Comparison of ENCODE assay signal across 6 cellular contexts in genomic region chr1:155174334-155175280, GRCh38. TPM values are rescaled to one million over a fixed set of nuclear protein-coding genes. Genes with fewer than 3 reads are reported as not detected.
DNase-seq lines count a peak whose midpoint lies in the region; ATAC-seq and TF ChIP-seq lines count a peak whose summit lies in the region.

No MANE protein-coding gene starts in this region.

- H4K20me1 ChIP-seq in MM.1S (ENCODE audit: insufficient read depth, low read length) = no peaks in the 10 kb centered on the region

- peaks cover 42% of the 10 kb centered on the region for H3K36me3 Mint-ChIP-seq in activated T-helper 2 cell treated with anti-CD3 and anti-CD28 coated beads, Interferon-gamma antibody, Interleukin-2, Interleukin-4, amounts not matched to agents 10 μg/mL and 5 μg/mL and 100 μg/mL, durations not matched to agents 14 hours and 24 hours and 36 hours (ENCODE audit: low read depth)

- H3K9me2 ChIP-seq in MM.1S (replicated peaks; ENCODE audit: insufficient read depth, low read length) = no peaks in the 10 kb centered on the region

- no peaks in the 10 kb centered on the region for H3K9me3 ChIP-seq in MM.1S (replicated peaks; ENCODE audit: insufficient read depth, low read length)

- peaks cover 40% of the 10 kb centered on the region for H3K4me1 Mint-ChIP-seq in activated T-helper 2 cell treated with anti-CD3 and anti-CD28 coated beads, Interferon-gamma antibody, Interleukin-2, Interleukin-4, amounts not matched to agents 10 μg/mL and 5 μg/mL and 100 μg/mL, durations not matched to agents 14 hours and 24 hours and 36 hours (ENCODE audit: low read depth)

- H3K27me3 ChIP-seq in MM.1S (replicated peaks; ENCODE audit: insufficient read depth, low read length) (peaks cover 45% of the 10 kb centered on the region), kidney epithelial cell (ENCODE audit: control insufficient read depth, insufficient read depth, low read length) (no peaks in the 10 kb centered on the region)

- H3K9ac ChIP-seq in MM.1S (ENCODE audit: low read length) = peak overlapping the region; percentile 3; the same call in 1 of the 2 replicates

- H3K36me3 ChIP-seq in MM.1S (replicated peaks; ENCODE audit: insufficient read depth, low read length) (no peaks in the 10 kb centered on the region), kidney epithelial cell (ENCODE audit: control insufficient read depth, insufficient read depth, low read length) (peaks cover 5% of the 10 kb centered on the region)

- peak overlapping the region; percentile 83; the same call in 1 of the 2 replicates for H2AFZ ChIP-seq in MM.1S (ENCODE audit: low read length)

- no peak for DNase-seq in MM.1S
- peak; percentile 39 for DNase-seq in activated T-helper 2 cell treated with anti-CD3 and anti-CD28 coated beads, Interferon-gamma antibody, Interleukin-2, Interleukin-4, amounts not matched to agents 10 μg/mL and 5 μg/mL and 100 μg/mL, durations not matched to agents 14 hours and 24 hours and 36 hours (ENCODE audit: low spot score)
- no peak for DNase-seq in kidney epithelial cell (ENCODE audit: low read depth)
- no peak for DNase-seq in HK-2 (ENCODE audit: unreplicated experiment)

- H3K9me3 Mint-ChIP-seq in activated T-helper 2 cell treated with anti-CD3 and anti-CD28 coated beads, Interferon-gamma antibody, Interleukin-2, Interleukin-4, amounts not matched to agents 10 μg/mL and 5 μg/mL and 100 μg/mL, durations not matched to agents 14 hours and 24 hours and 36 hours = no peaks in the 10 kb centered on the region

- intact Hi-C loops in activated T-helper 2 cell treated with anti-CD3 and anti-CD28 coated beads, Interferon-gamma antibody, Interleukin-2, Interleukin-4, amounts not matched to agents 10 μg/mL and 5 μg/mL and 100 μg/mL, durations not matched to agents 14 hours and 24 hours and 36 hours (cut with micrococcal nuclease) = loop anchor here (1.0 kb wide), 1 partner anchor 35 kb away; no protein-coding TSS in a partner anchor

- H3K27me3 Mint-ChIP-seq in activated T-helper 2 cell treated with anti-CD3 and anti-CD28 coated beads, Interferon-gamma antibody, Interleukin-2, Interleukin-4, amounts not matched to agents 10 μg/mL and 5 μg/mL and 100 μg/mL, durations not matched to agents 14 hours and 24 hours and 36 hours (ENCODE audit: low read depth) = no peaks in the 10 kb centered on the region

- H3K79me2 ChIP-seq in MM.1S (ENCODE audit: low read length) = peaks cover 18% of the 10 kb centered on the region

- TF ChIP-seq CTCF in 22Rv1 (IDR thresholded peaks at IDR 0.05) = no peak
- no peak for TF ChIP-seq CTCF in MM.1S (IDR thresholded peaks at IDR 0.05; ENCODE audit: low read length)
- no peak for TF ChIP-seq CTCF in kidney epithelial cell (IDR thresholded peaks at IDR 0.05; ENCODE audit: insufficient read depth, low read length, poor library complexity, severe bottlenecking)

- H3K4me3 Mint-ChIP-seq in activated T-helper 2 cell treated with anti-CD3 and anti-CD28 coated beads, Interferon-gamma antibody, Interleukin-2, Interleukin-4, amounts not matched to agents 10 μg/mL and 5 μg/mL and 100 μg/mL, durations not matched to agents 14 hours and 24 hours and 36 hours (ENCODE audit: low read depth) = peak overlapping the region; percentile 96

- no peak for ATAC-seq in GM18907 (IDR thresholded peaks at IDR 0.05; ENCODE audit: unreplicated experiment)

- H3K27ac ChIP-seq in 22Rv1 (peak overlapping the region; percentile 87), MM.1S (ENCODE audit: low read length) (no peak overlapping the region)

- H3K4me2 ChIP-seq in MM.1S (ENCODE audit: low read depth, low read length) = peak overlapping the region; percentile 82

- H3K4me1 ChIP-seq in MM.1S (ENCODE audit: low read length) = peaks cover 21% of the 10 kb centered on the region

- H3F3A ChIP-seq in MM.1S (ENCODE audit: insufficient read depth, low read length) = no peaks in the 10 kb centered on the region

- H3K4me3 ChIP-seq in MM.1S (ENCODE audit: low read length) (peak overlapping the region; percentile 78), kidney epithelial cell (ENCODE audit: low read depth, low read length) (peak overlapping the region; percentile 85)

- peak overlapping the region; percentile 96 for H3K27ac Mint-ChIP-seq in activated T-helper 2 cell treated with anti-CD3 and anti-CD28 coated beads, Interferon-gamma antibody, Interleukin-2, Interleukin-4, amounts not matched to agents 10 μg/mL and 5 μg/mL and 100 μg/mL, durations not matched to agents 14 hours and 24 hours and 36 hours

RNA-seq across cellular contexts. Expression of gene TRIM46, which starts 1.0 kb away (rescaled TPM):
- 10.7 and 11.5 TPM in 2 replicates for total RNA-seq in activated T-helper 2 cell treated with anti-CD3 and anti-CD28 coated beads, Interferon-gamma antibody, Interleukin-2, Interleukin-4, amounts not matched to agents 10 μg/mL and 5 μg/mL and 100 μg/mL, durations not matched to agents 14 hours and 24 hours and 36 hours
- 7.1 and 9.1 TPM in 2 replicates for total RNA-seq in kidney epithelial cell

RNA-seq across cellular contexts. Expression of gene KRTCAP2, which starts 1.5 kb away (rescaled TPM):
- 237 and 247 TPM in 2 replicates for total RNA-seq in activated T-helper 2 cell treated with anti-CD3 and anti-CD28 coated beads, Interferon-gamma antibody, Interleukin-2, Interleukin-4, amounts not matched to agents 10 μg/mL and 5 μg/mL and 100 μg/mL, durations not matched to agents 14 hours and 24 hours and 36 hours
- total RNA-seq in kidney epithelial cell = 207 and 241 TPM in 2 replicates

RNA-seq across cellular contexts. Expression of gene THBS3, which starts 33.1 kb away (rescaled TPM):
- 10.4 and 13.1 TPM in 2 replicates for total RNA-seq in activated T-helper 2 cell treated with anti-CD3 and anti-CD28 coated beads, Interferon-gamma antibody, Interleukin-2, Interleukin-4, amounts not matched to agents 10 μg/mL and 5 μg/mL and 100 μg/mL, durations not matched to agents 14 hours and 24 hours and 36 hours
- 51.5 and 58.1 TPM in 2 replicates for total RNA-seq in kidney epithelial cell

RNA-seq across cellular contexts. Expression of gene MTX1, which starts 33.9 kb away (rescaled TPM):
- 58.6 and 64.0 TPM in 2 replicates for total RNA-seq in activated T-helper 2 cell treated with anti-CD3 and anti-CD28 coated beads, Interferon-gamma antibody, Interleukin-2, Interleukin-4, amounts not matched to agents 10 μg/mL and 5 μg/mL and 100 μg/mL, durations not matched to agents 14 hours and 24 hours and 36 hours
- total RNA-seq in kidney epithelial cell = 79.3 and 84.3 TPM in 2 replicates

RNA-seq across cellular contexts. Expression of gene DPM3, which starts 34.3 kb away (rescaled TPM):
- total RNA-seq in activated T-helper 2 cell treated with anti-CD3 and anti-CD28 coated beads, Interferon-gamma antibody, Interleukin-2, Interleukin-4, amounts not matched to agents 10 μg/mL and 5 μg/mL and 100 μg/mL, durations not matched to agents 14 hours and 24 hours and 36 hours = 49.0 and 51.0 TPM in 2 replicates
- total RNA-seq in kidney epithelial cell = 36.4 and 74.9 TPM in 2 replicates
